14 cellular contexts compared by ENCODE assay signal in the genomic region with DNA sequence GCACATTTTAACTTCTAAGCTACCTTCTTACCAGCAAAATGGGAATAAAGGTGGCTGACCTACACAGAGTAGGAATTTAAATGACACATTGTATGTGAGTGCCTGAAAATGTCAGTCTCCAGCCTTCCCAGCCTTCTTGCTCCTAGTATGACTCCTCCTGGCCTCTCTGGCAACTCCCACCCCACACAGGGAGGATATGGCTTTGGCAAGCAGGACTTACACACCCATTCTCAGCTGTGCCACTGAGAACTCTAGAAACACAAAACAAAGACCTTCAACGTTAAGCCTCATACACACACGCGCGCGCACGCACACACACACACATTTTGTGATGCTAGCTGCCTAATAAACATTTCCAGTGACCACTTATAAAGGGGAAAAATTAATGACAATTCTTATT.
DNase-seq lines count a peak whose midpoint lies in the region; ATAC-seq, FAIRE-seq and TF ChIP-seq lines count a peak whose summit lies in the region.
"Had no signal": no experiment of that assay in that cellular context is flagged by ENCODE, and none has a peak within 500 bp of the region (broad histone marks: within the 10 kb centered on the region; RNA-seq: fewer than 3 reads in every experiment).

No MANE protein-coding gene starts in this region.

- no peaks in the 10 kb centered on the region for H3K27me3 Mint-ChIP-seq in mesothelial cell of epicardium (ENCODE audit: low read depth)
- H3K27me3 Mint-ChIP-seq: activated CD4-positive, alpha-beta T cell treated with anti-CD3 and anti-CD28 coated beads for 36 hours; CD4-positive, CD25-positive, alpha-beta regulatory T cell had no signal

- H3K9ac ChIP-seq in PC-3 (ENCODE audit: low read length): no peak overlapping the region

- H3K4me3 ChIP-seq in PC-3 (ENCODE audit: low read length) (no peak overlapping the region), ovary (no peak overlapping the region), small intestine (ENCODE audit: low read depth in 1 of 2, low read length in 2 of 2) (no peak overlapping the region)

- CTCF ChIA-PET in PC-3 (lab: Charles Lee): no interaction called here

- H3K27me3 ChIP-seq in PC-3 (ENCODE audit: low read length) (no peaks in the 10 kb centered on the region), ovary (no peaks in the 10 kb centered on the region), small intestine (ENCODE audit: control insufficient read depth in 2 of 2, insufficient read depth in 2 of 2, low read length in 2 of 2) (no peaks in the 10 kb centered on the region)

- H3K4me1 Mint-ChIP-seq in mesothelial cell of epicardium: peaks cover 64% of the 10 kb centered on the region

- H3K79me2 ChIP-seq in PC-3 (ENCODE audit: low read length): peaks cover 80% of the 10 kb centered on the region

- no peaks in the 10 kb centered on the region for H3K9me3 ChIP-seq in PC-3 (ENCODE audit: low read length)
- H3K9me3 ChIP-seq in ovary: no peaks in the 10 kb centered on the region
- no peaks in the 10 kb centered on the region for H3K9me3 ChIP-seq in small intestine (ENCODE audit: control insufficient read depth, low read depth)

- no peaks in the 10 kb centered on the region for H3K36me3 ChIP-seq in PC-3 (ENCODE audit: low read depth, low read length)
- no peaks in the 10 kb centered on the region for H3K36me3 ChIP-seq in ovary
- H3K36me3 ChIP-seq in small intestine (ENCODE audit: control insufficient read depth in 2 of 2, insufficient read depth in 2 of 2, low read length in 2 of 2): no peaks in the 10 kb centered on the region

- 62 to 69% (median 68%) methylated on average over 6 of the region's 6 CpGs for WGBS in ovary, 3 donors
- WGBS in small intestine, 3 donors: 76 to 80% (median 78%) methylated on average over 6 of the region's 6 CpGs

- H3K9me3 Mint-ChIP-seq in mesothelial cell of epicardium: no peaks in the 10 kb centered on the region

- ATAC-seq in PC-3: peak; percentile 69
- ATAC-seq: activated CD4-positive, alpha-beta T cell treated with anti-CD3 and anti-CD28 coated beads for 36 hours had no signal

- H2AFZ ChIP-seq in PC-3 (ENCODE audit: low read length): no peak overlapping the region

- peak overlapping the region; percentile 88 for H3K27ac Mint-ChIP-seq in mesothelial cell of epicardium
- H3K27ac Mint-ChIP-seq: activated CD4-positive, alpha-beta T cell treated with anti-CD3 and anti-CD28 coated beads for 36 hours had no signal

- peaks cover 41% of the 10 kb centered on the region for H3K4me1 ChIP-seq in PC-3 (ENCODE audit: insufficient read depth, low read length)
- peaks cover 18% of the 10 kb centered on the region for H3K4me1 ChIP-seq in ovary (ENCODE audit: insufficient read depth)
- peaks cover 3 to 12% of the 10 kb centered on the region in 2 donors for H3K4me1 ChIP-seq in small intestine (ENCODE audit: control insufficient read depth in 2 of 2, insufficient read depth in 1 of 2, low read depth in 1 of 2, low read length in 1 of 2)

- intact Hi-C loops in PC-3 (cut with micrococcal nuclease): no loop called here
- intact Hi-C loops in ovary (cut with DNase I): no loop called here

- H3K4me3 Mint-ChIP-seq in mesothelial cell of epicardium: no peak overlapping the region
- H3K4me3 Mint-ChIP-seq: activated CD4-positive, alpha-beta T cell treated with anti-CD3 and anti-CD28 coated beads for 36 hours had no signal

- DNase-seq in AG20443 (ENCODE audit: low spot score): peak; percentile 82
- peak; percentile 51 for DNase-seq in PC-3
- peak; percentile 16 to 27 for DNase-seq in erythroblast (lab: John Stamatoyannopoulos, UW)
- DNase-seq in mesothelial cell of epicardium (ENCODE audit: low spot score in 2 of 2, unreplicated experiment in 2 of 2): no peak
- no peak for DNase-seq in ovary
- no peak for DNase-seq in activated CD4-positive, alpha-beta T cell treated with anti-CD3 and anti-CD28 coated beads, Interleukin-2, amount 50 U/mL, for 1 hour
- DNase-seq in SIG-M5 (lab: John Stamatoyannopoulos, UW): no peak
- DNase-seq in small intestine: no peak
- DNase-seq: activated CD4-positive, alpha-beta T cell treated with anti-CD3 and anti-CD28 coated beads for 36 hours; activated naive CD4-positive, alpha-beta T cell; CD4-positive, CD25-positive, alpha-beta regulatory T cell; NCI-H146 had no signal

- FAIRE-seq in small intestine (lab: Jason Lieb, UNC): no peak
- FAIRE-seq: GM12892 had no signal

- BruUV-seq in PC-3 (replicated peaks; lab: Mats Ljungman, UMichigan): no TSS peak

- TF ChIP-seq CTCF in PC-3 (conservative IDR thresholded peaks at IDR 0.05; ENCODE audit: low read depth, low read length) (no peak), mesothelial cell of epicardium (IDR thresholded peaks at IDR 0.05; ENCODE audit: unreplicated experiment) (no peak), ovary (IDR thresholded peaks at IDR 0.05) (no peak)

- no peak for TF ChIP-seq EP300 in ovary (IDR thresholded peaks at IDR 0.05)

- no peaks in the 10 kb centered on the region for H3K9me2 ChIP-seq in PC-3 (replicated peaks; ENCODE audit: low read length)

- POLR2A ChIA-PET in PC-3 (lab: Charles Lee; ENCODE audit: unreplicated experiment): no interaction called here

- H3F3A ChIP-seq in PC-3 (ENCODE audit: low read length, unreplicated experiment): no peaks in the 10 kb centered on the region

- H4K20me1 ChIP-seq in PC-3 (ENCODE audit: low read length): no peaks in the 10 kb centered on the region

- no peaks in the 10 kb centered on the region for H3K36me3 Mint-ChIP-seq in mesothelial cell of epicardium

- peak overlapping the region; percentile 17; the same call in 1 of the 2 replicates for H3K27ac ChIP-seq in PC-3 (ENCODE audit: low read length)
- no peak overlapping the region for H3K27ac ChIP-seq in ovary
- H3K27ac ChIP-seq in small intestine (ENCODE audit: low read depth in 1 of 2, low read length in 1 of 2): no peak overlapping the region
- H3K27ac ChIP-seq: epithelial cell of prostate had no signal

- TF ChIP-seq POLR2A in erythroblast (IDR thresholded peaks at IDR 0.05; ENCODE audit: low read length): no peak
- no peak for TF ChIP-seq POLR2A in ovary (IDR thresholded peaks at IDR 0.05)

- H3K4me2 ChIP-seq in PC-3 (ENCODE audit: low read length): no peak overlapping the region

Comparison
In these comparisons a context has a peak if more than half of its experiments do, and no peak if none do; other contexts are left out.
1. DNase-seq: peak in AG20443 (single experiment), PC-3 (single experiment) and erythroblast (2 of 2); none in mesothelial cell of epicardium (0 of 2), ovary (0 of 5), activated CD4-positive, alpha-beta T cell treated with anti-CD3 and anti-CD28 coated beads, Interleukin-2, amount 50 U/mL, for 1 hour (single experiment), SIG-M5 (single experiment) and small intestine (single experiment).